12 cellular contexts compared by ENCODE assay signal in the genomic region with DNA sequence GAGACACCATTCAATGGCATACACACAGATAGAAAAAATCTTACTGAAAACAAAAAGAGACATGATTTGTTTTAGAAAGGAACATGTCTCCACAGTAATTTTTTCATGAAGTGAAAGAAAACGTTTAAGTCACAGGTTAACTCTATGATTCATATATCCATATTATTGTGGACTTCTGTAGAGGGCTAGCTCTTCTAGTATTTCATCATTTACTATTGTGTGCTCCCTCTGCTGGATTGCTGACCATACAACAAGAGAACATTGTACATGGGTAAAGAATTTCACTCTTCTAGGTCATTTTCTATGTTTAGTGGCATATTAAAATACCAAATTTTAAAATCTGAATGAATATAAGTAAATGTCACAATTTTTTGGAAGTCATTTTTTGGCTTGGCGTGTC.
DNase-seq lines count a peak whose midpoint lies in the region; ATAC-seq, FAIRE-seq and TF ChIP-seq lines count a peak whose summit lies in the region.
"Had no signal": no experiment of that assay in that cellular context is flagged by ENCODE, and none has a peak within 500 bp of the region (broad histone marks: within the 10 kb centered on the region; RNA-seq: fewer than 3 reads in every experiment).

No MANE protein-coding gene starts in this region.

- H3K36me3 ChIP-seq in pancreas (no peaks in the 10 kb centered on the region), heart right ventricle (no peaks in the 10 kb centered on the region)

- H3K4me1 Mint-ChIP-seq in brain: no peaks in the 10 kb centered on the region
- H3K4me1 Mint-ChIP-seq: activated CD4-positive, alpha-beta T cell treated with anti-CD3 and anti-CD28 coated beads, Interleukin-2, amount 10 ng/mL, durations not matched to agents 7 days and 5 days had no signal

- TF ChIP-seq CTCF in LNCAP (IDR thresholded peaks at IDR 0.05) (peak; percentile 32; the same call in 1 of the 2 replicates), brain (conservative IDR thresholded peaks at IDR 0.05) (peak; percentile 29 to 57), pancreas (IDR thresholded peaks at IDR 0.05) (peak in 3 of 4 donors; percentile 9 to 22 (median 18)), heart right ventricle (IDR thresholded peaks at IDR 0.05) (peak in 2 of 9 donors; percentile 17 to 27), foreskin fibroblast (IDR thresholded peaks at IDR 0.05; ENCODE audit: low read depth, low read length) (no peak)

- intact Hi-C loops in pancreas (cut with DNase I): no loop called here
- intact Hi-C loops in heart right ventricle (cut with DNase I): no loop called here

- H3K4me3 Mint-ChIP-seq in brain: no peak overlapping the region
- H3K4me3 Mint-ChIP-seq: activated CD4-positive, alpha-beta T cell treated with anti-CD3 and anti-CD28 coated beads, Interleukin-2, amount 10 ng/mL, durations not matched to agents 7 days and 5 days had no signal

- ATAC-seq in pancreas (peak in 1 of 4 donors; percentile 36), heart right ventricle (no peak), GM21737 (IDR thresholded peaks at IDR 0.05; ENCODE audit: unreplicated experiment) (no peak)

- peak; percentile 0 for DNase-seq in NCI-H2196 (lab: John Stamatoyannopoulos, UW; ENCODE audit: unreplicated experiment)
- no peak for DNase-seq in NCI-H2196 treated with DMSO at 0.1 percent for 48 hours (lab: John Stamatoyannopoulos, UW; ENCODE audit: unreplicated experiment)
- no peak for DNase-seq in pancreas
- DNase-seq in heart right ventricle: no peak
- no peak for DNase-seq in foreskin fibroblast
- DNase-seq: activated CD4-positive, alpha-beta T cell treated with anti-CD3 and anti-CD28 coated beads, Interleukin-2, amount 10 ng/mL, durations not matched to agents 7 days and 5 days; activated naive CD4-positive, alpha-beta T cell treated with anti-CD3 and anti-CD28 coated beads, Interleukin-2, amount 50 U/mL, for 16 hours; islet precursor cell had no signal

- peaks cover 0 to 8% (median 5%) of the 10 kb centered on the region in 5 experiments for H3K9me3 Mint-ChIP-seq in brain
- H3K9me3 Mint-ChIP-seq: activated CD4-positive, alpha-beta T cell treated with anti-CD3 and anti-CD28 coated beads, Interleukin-2, amount 10 ng/mL, durations not matched to agents 7 days and 5 days had no signal

- H3K27ac ChIP-seq in pancreas (no peak overlapping the region), heart right ventricle (no peak overlapping the region)

- WGBS in pancreas, 2 donors: 18 to 20% methylated on average over 2 of the region's 2 CpGs
- 35 to 42% methylated on average over 2 of the region's 2 CpGs for WGBS in heart right ventricle, 2 donors

- peaks cover 0 to 2% (median 0%) of the 10 kb centered on the region in 4 donors for H3K27me3 ChIP-seq in pancreas
- no peaks in the 10 kb centered on the region for H3K27me3 ChIP-seq in heart right ventricle

- no peaks in the 10 kb centered on the region for H3K27me3 Mint-ChIP-seq in brain
- H3K27me3 Mint-ChIP-seq: activated CD4-positive, alpha-beta T cell treated with anti-CD3 and anti-CD28 coated beads, Interleukin-2, amount 10 ng/mL, durations not matched to agents 7 days and 5 days had no signal

- H3K9me3 ChIP-seq in pancreas: no peaks in the 10 kb centered on the region
- no peaks in the 10 kb centered on the region for H3K9me3 ChIP-seq in heart right ventricle

- H3K27ac Mint-ChIP-seq in brain: no peak overlapping the region
- H3K27ac Mint-ChIP-seq: activated CD4-positive, alpha-beta T cell treated with anti-CD3 and anti-CD28 coated beads, Interleukin-2, amount 10 ng/mL, durations not matched to agents 7 days and 5 days had no signal

- FAIRE-seq in pancreas (lab: Jason Lieb, UNC): peak; percentile 89
- FAIRE-seq: endometrium had no signal

- H3K4me1 ChIP-seq in pancreas: no peaks in the 10 kb centered on the region
- H3K4me1 ChIP-seq in heart right ventricle: no peaks in the 10 kb centered on the region

- H3K4me3 ChIP-seq in pancreas (no peak overlapping the region), heart right ventricle (no peak overlapping the region), foreskin fibroblast (ENCODE audit: low read depth in 1 of 2, low read length in 2 of 2) (no peak overlapping the region)

- H3K36me3 Mint-ChIP-seq in brain: no peaks in the 10 kb centered on the region
